1 cellular context compared by ENCODE assay signal in the genomic region with DNA sequence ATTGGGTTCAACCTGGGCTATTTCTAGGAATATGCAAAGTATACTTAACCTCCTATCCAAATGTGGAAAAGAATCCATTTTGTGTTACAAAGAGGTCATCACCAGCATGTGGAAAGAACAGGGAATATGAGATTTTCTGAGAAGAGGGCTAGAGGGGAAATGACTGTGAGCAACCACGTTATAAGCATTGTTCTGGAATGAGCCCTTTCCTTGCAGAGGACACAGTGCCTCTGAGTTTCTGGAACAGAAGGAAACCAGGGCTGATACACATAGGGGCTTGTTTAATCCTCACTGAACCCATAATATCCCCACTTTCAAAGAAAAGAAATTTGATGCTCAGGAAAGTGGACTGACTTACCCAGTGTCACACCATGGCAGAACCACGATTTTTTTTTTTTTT.
TF ChIP-seq lines count a peak whose summit lies in the region.

No MANE protein-coding gene starts in this region.

TF ChIP-seq in K562, 482 proteins besides CTCF, POLR2A, EP300 and RAD21:
- TF ChIP-seq, protein P1, sequence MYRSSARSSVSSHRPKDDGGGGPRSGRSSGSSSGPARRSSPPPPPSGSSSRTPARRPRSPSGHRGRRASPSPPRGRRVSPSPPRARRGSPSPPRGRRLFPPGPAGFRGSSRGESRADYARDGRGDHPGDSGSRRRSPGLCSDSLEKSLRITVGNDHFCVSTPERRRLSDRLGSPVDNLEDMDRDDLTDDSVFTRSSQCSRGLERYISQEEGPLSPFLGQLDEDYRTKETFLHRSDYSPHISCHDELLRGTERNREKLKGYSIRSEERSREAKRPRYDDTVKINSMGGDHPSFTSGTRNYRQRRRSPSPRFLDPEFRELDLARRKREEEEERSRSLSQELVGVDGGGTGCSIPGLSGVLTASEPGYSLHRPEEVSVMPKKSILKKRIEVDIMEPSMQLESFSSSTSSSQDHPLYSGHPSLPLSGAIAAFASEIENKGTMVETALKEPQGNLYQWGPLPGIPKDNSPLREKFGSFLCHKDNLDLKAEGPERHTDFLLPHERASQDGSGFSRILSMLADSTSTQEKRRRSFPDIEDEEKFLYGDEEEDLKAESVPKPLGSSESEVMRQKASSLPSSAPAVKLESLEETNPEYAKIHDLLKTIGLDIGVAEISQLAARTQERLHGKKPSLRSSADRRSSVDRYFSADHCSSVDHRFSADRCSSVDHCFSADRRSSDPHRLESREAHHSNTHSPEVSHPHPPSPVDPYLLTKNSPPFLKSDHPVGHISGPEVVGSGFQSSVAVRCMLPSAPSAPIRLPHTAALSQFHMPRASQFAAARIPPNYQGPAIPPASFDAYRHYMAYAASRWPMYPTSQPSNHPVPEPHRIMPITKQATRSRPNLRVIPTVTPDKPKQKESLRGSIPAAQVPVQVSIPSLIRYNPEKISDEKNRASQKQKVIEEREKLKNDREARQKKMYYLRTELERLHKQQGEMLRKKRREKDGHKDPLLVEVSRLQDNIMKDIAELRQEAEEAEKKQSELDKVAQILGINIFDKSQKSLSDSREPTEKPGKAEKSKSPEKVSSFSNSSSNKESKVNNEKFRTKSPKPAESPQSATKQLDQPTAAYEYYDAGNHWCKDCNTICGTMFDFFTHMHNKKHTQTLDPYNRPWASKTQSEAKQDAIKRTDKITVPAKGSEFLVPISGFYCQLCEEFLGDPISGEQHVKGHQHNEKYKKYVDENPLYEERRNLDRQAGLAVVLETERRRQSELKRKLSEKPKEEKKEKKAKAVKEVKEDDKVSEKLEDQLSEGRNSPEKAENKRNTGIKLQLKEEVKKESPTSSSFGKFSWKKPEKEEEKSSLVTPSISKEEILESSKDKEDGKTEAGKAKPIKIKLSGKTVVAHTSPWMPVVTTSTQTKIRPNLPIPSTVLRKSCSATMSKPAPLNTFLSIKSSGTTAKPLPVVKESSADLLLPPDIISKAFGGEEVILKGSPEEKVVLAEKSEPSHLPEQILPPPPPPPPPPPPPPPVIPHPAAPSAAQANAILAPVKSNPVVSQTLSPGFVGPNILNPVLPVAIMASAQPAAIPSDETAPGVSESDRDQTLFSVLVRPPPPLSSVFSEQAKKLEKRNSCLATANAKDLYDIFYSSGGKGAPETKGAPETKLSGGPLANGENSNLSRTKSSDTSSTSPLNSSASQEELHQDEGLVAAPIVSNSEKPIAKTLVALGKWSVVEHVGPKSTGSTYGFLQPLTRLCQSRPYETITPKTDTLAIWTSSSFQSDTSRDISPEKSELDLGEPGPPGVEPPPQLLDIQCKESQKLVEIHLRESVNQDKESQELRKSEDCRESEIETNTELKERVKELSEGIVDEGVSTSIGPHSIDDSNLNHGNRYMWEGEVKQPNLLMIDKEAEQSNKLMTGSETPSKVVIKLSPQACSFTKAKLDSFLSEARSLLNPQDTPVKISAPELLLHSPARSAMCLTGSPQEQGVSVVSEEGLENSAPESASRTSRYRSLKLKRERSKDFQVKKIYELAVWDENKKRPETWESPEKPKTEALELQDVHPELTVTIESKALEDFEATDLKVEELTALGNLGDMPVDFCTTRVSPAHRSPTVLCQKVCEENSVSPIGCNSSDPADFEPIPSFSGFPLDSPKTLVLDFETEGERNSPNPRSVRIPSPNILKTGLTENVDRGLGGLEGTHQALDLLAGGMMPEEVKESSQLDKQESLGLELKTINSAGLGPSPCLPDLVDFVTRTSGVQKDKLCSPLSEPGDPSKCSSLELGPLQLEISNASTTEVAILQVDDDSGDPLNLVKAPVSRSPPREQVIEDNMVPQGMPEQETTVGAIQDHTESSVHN (IDR thresholded peaks at IDR 0.05; ENCODE audit: borderline replicate concordance in 1 of 2, low read depth in 1 of 2), result no peak
